8 cellular contexts compared by ENCODE assay signal in genomic region chr1:1432951-1433803, GRCh38. TPM values are rescaled to one million over a fixed set of nuclear protein-coding genes. Genes with fewer than 3 reads are reported as not detected.
A peak's percentile ranks its signal among the peaks of the same experiment; 100 is the strongest.
DNase-seq lines count a peak whose midpoint lies in the region; ATAC-seq and TF ChIP-seq lines count a peak whose summit lies in the region.

No MANE protein-coding gene starts in this region.

- peaks cover 11% of the 10 kb centered on the region for H3K27me3 ChIP-seq in osteoblast (ENCODE audit: insufficient read depth, low read length)

- CTCF ChIA-PET in GM10248 (lab: Yijun Ruan, JAX): no interaction called here

- no peak overlapping the region for H3K27ac Mint-ChIP-seq in effector memory CD8-positive, alpha-beta T cell

- H4K20me1 ChIP-seq in osteoblast (ENCODE audit: insufficient read depth, low read length): no peaks in the 10 kb centered on the region

- H3K27ac ChIP-seq in osteoblast (ENCODE audit: low read depth, low read length): no peak overlapping the region

- H3K4me3 ChIP-seq in osteoblast (ENCODE audit: insufficient read depth, low read length): no peak overlapping the region

- H3K4me2 ChIP-seq in osteoblast (ENCODE audit: insufficient read depth, low read length): no peak overlapping the region

- DNase-seq in GM10248 (ENCODE audit: extremely low spot score): peak; percentile 25
- DNase-seq in NCI-H82 treated with DMSO at 0.1 percent for 48 hours (lab: John Stamatoyannopoulos, UW; ENCODE audit: unreplicated experiment): peak; percentile 34
- DNase-seq in germinal center (ENCODE audit: low spot score): peak; percentile 8
- DNase-seq in osteoblast (ENCODE audit: insufficient read length, low spot score, missing footprints): peak; percentile 93
- DNase-seq in NCI-H1105 (lab: John Stamatoyannopoulos, UW): no peak
- DNase-seq in effector memory CD8-positive, alpha-beta T cell: no peak

- peaks cover 20 to 70% of the 10 kb centered on the region in 2 donors for H3K27me3 Mint-ChIP-seq in effector memory CD8-positive, alpha-beta T cell

- ATAC-seq in HG02610 (IDR thresholded peaks at IDR 0.05; ENCODE audit: unreplicated experiment) (no peak), GM21825 (IDR thresholded peaks at IDR 0.05; ENCODE audit: unreplicated experiment) (no peak)
- ATAC-seq in effector memory CD8-positive, alpha-beta T cell (replicated peaks): no peak

- H3K36me3 Mint-ChIP-seq in effector memory CD8-positive, alpha-beta T cell (ENCODE audit: insufficient read depth): no peaks in the 10 kb centered on the region

- H3K79me2 ChIP-seq in osteoblast (ENCODE audit: insufficient read depth, low read length): no peaks in the 10 kb centered on the region

- H3K9me3 ChIP-seq in osteoblast (ENCODE audit: low read depth, low read length): no peaks in the 10 kb centered on the region

- TF ChIP-seq CTCF in GM10248 (IDR thresholded peaks at IDR 0.05; ENCODE audit: control extremely low read depth, extremely low read depth, low read depth, missing control alignments) (no peak), osteoblast (IDR thresholded peaks at IDR 0.05; ENCODE audit: extremely low read depth, low read depth, low read length) (no peak)

- peaks cover 13% of the 10 kb centered on the region for H3K4me1 ChIP-seq in osteoblast (ENCODE audit: insufficient read depth, low read length)

- no peaks in the 10 kb centered on the region for H3K36me3 ChIP-seq in osteoblast (ENCODE audit: insufficient read depth, low read length)

- peaks cover 0 to 5% of the 10 kb centered on the region in 2 donors for H3K4me1 Mint-ChIP-seq in effector memory CD8-positive, alpha-beta T cell (ENCODE audit: low read depth in 2 of 2)

- no peaks in the 10 kb centered on the region for H3K9me3 Mint-ChIP-seq in effector memory CD8-positive, alpha-beta T cell

- no peak overlapping the region for H3K4me3 Mint-ChIP-seq in effector memory CD8-positive, alpha-beta T cell

- no peak overlapping the region for H2AFZ ChIP-seq in osteoblast (ENCODE audit: low read length)

- POLR2A ChIA-PET in GM10248 (lab: Yijun Ruan, JAX): no interaction called here

RNA-seq across cellular contexts. Expression of gene VWA1, which starts 2.3 kb away (rescaled TPM):
- 2.4 and 4.3 TPM in 2 replicates for total RNA-seq in osteoblast

RNA-seq across cellular contexts. Expression of gene ANKRD65, which starts 12.1 kb away (rescaled TPM):
- 1.2 and 1.8 TPM in 2 replicates for total RNA-seq in osteoblast

RNA-seq across cellular contexts. Expression of gene ATAD3C, which starts 16.3 kb away (rescaled TPM):
- total RNA-seq in osteoblast: under 0.01 and 0.59 TPM in 2 replicates

RNA-seq across cellular contexts. Expression of gene MRPL20, which starts 26.1 kb away (rescaled TPM):
- 53.9 and 58.9 TPM in 2 replicates for total RNA-seq in osteoblast

RNA-seq across cellular contexts. Expression of gene CCNL2, which starts 34.0 kb away (rescaled TPM):
- 138 and 139 TPM in 2 replicates for total RNA-seq in osteoblast

Comparison
In these comparisons a context has a peak if more than half of its experiments do, and no peak if none do; other contexts are left out.
1. DNase-seq: peak in GM10248 (single experiment), NCI-H82 treated with DMSO at 0.1 percent for 48 hours (single experiment), germinal center (single experiment) and osteoblast (single experiment); none in NCI-H1105 (single experiment) and effector memory CD8-positive, alpha-beta T cell (0 of 3).